Comparison of ENCODE assay signal across 15 cellular contexts in genomic region chr3:102174312-102174712, GRCh38.
DNase-seq lines count a peak whose midpoint lies in the region; ATAC-seq and TF ChIP-seq lines count a peak whose summit lies in the region.
"Had no signal": no experiment of that assay in that cellular context is flagged by ENCODE, and none has a peak within 500 bp of the region (broad histone marks: within the 10 kb centered on the region; RNA-seq: fewer than 3 reads in every experiment).

No MANE protein-coding gene starts in this region.

- TF ChIP-seq RAD21 in SK-N-SH (IDR thresholded peaks at IDR 0.05; ENCODE audit: low read length): no peak

- peak overlapping the region; percentile 12; the same call in 1 of the 2 replicates for H3K4me2 ChIP-seq in SK-N-SH
- H3K4me2 ChIP-seq in osteoblast (ENCODE audit: insufficient read depth, low read length): peak overlapping the region; percentile 25

- no peak overlapping the region for H3K4me3 ChIP-seq in SK-N-SH (ENCODE audit: low read depth in 2 of 2, low read length in 1 of 2)
- no peak overlapping the region for H3K4me3 ChIP-seq in osteoblast (ENCODE audit: insufficient read depth, low read length)
- H3K4me3 ChIP-seq: right lobe of liver had no signal

- H3K27me3 ChIP-seq in SK-N-SH (ENCODE audit: insufficient read depth): no peaks in the 10 kb centered on the region
- no peaks in the 10 kb centered on the region for H3K27me3 ChIP-seq in osteoblast (ENCODE audit: insufficient read depth, low read length)
- H3K27me3 ChIP-seq: right lobe of liver had no signal

- H3K79me2 ChIP-seq in SK-N-SH (ENCODE audit: insufficient read depth): no peaks in the 10 kb centered on the region
- no peaks in the 10 kb centered on the region for H3K79me2 ChIP-seq in osteoblast (ENCODE audit: insufficient read depth, low read length)

- H2AFZ ChIP-seq in SK-N-SH (ENCODE audit: low read depth) (no peak overlapping the region), osteoblast (ENCODE audit: low read length) (no peak overlapping the region)

- H3K36me3 ChIP-seq in SK-N-SH (replicated peaks in 1 of 2; ENCODE audit: control insufficient read depth in 1 of 2, insufficient read depth in 2 of 2, low read length in 1 of 2) (no peaks in the 10 kb centered on the region), osteoblast (ENCODE audit: insufficient read depth, low read length) (no peaks in the 10 kb centered on the region)
- H3K36me3 ChIP-seq: right lobe of liver had no signal

- no peak for ATAC-seq in stimulated activated naive CD8-positive, alpha-beta T cell treated with anti-CD3 and anti-CD28 coated beads, Interleukin-15, Interleukin-2, amounts not matched to agents 100 U/mL and 50 U/mL, for 24 hours
- no peak for ATAC-seq in GM18505 (IDR thresholded peaks at IDR 0.05; ENCODE audit: unreplicated experiment)

- TF ChIP-seq POLR2A in GM18505 (IDR thresholded peaks at IDR 0.05; ENCODE audit: borderline replicate concordance, extremely low read depth, insufficient read depth, insufficient read length): no peak

- peak overlapping the region; percentile 75 to 77; a peak in 3 of 4 replicates for H3K27ac ChIP-seq in SK-N-SH (ENCODE audit: low read depth in 2 of 2, low read length in 1 of 2)
- peak overlapping the region; percentile 72 for H3K27ac ChIP-seq in epithelial cell of prostate
- peak overlapping the region; percentile 90 for H3K27ac ChIP-seq in osteoblast (ENCODE audit: low read depth, low read length)
- H3K27ac ChIP-seq: right lobe of liver had no signal

- WGBS in SK-N-SH (ENCODE audit: low lambda C conversion rate): 13% methylated on average over 3 of the region's 3 CpGs

- CTCF ChIA-PET in SK-N-SH (lab: Yijun Ruan, JAX): interaction anchor here (0.7 to 1.3 kb wide), 2 partner anchors 9 to 12 kb away, joined by 3 read pairs; no protein-coding TSS in a partner anchor

- no peaks in the 10 kb centered on the region for H3K9me2 ChIP-seq in SK-N-SH

- no peaks in the 10 kb centered on the region for H3K9me3 ChIP-seq in SK-N-SH
- no peaks in the 10 kb centered on the region for H3K9me3 ChIP-seq in osteoblast (ENCODE audit: low read depth, low read length)
- H3K9me3 ChIP-seq: right lobe of liver had no signal

- POLR2A ChIA-PET in SK-N-SH (lab: Yijun Ruan, JAX): interaction anchor here (0.6 kb wide), 1 partner anchor 325 kb away, joined by 3 read pairs; the partner anchor contains the start of gene NFKBIZ

- peak overlapping the region; percentile 8 for H3K9ac ChIP-seq in SK-N-SH

- H4K20me1 ChIP-seq in SK-N-SH (ENCODE audit: insufficient read depth) (no peaks in the 10 kb centered on the region), osteoblast (ENCODE audit: insufficient read depth, low read length) (no peaks in the 10 kb centered on the region)

- peak; percentile 43 to 71; a peak in 3 of 4 replicates for TF ChIP-seq EP300 in SK-N-SH (IDR thresholded peaks at IDR 0.05; ENCODE audit: borderline replicate concordance in 1 of 2, low read depth in 1 of 2, low read length in 1 of 2)

- H3K4me1 ChIP-seq in SK-N-SH (ENCODE audit: control insufficient read depth in 1 of 2, insufficient read depth in 2 of 2, low read depth in 1 of 2, low read length in 1 of 2) (peaks cover 14 to 20% of the 10 kb centered on the region in 2 experiments; a peak in 3 of 4 replicates), osteoblast (ENCODE audit: insufficient read depth, low read length) (peaks cover 29% of the 10 kb centered on the region)

- TF ChIP-seq CTCF in SK-N-SH (IDR thresholded peaks at IDR 0.05): no peak
- TF ChIP-seq CTCF in osteoblast (IDR thresholded peaks at IDR 0.05; ENCODE audit: extremely low read depth, low read depth, low read length): no peak

- DNase-seq in Daoy (ENCODE audit: low read depth) (peak; percentile 55), SK-N-SH (no peak), epithelial cell of prostate (ENCODE audit: low read depth, low spot score) (no peak), osteoblast (ENCODE audit: insufficient read length, low spot score, missing footprints) (no peak), NAMALWA (ENCODE audit: low spot score) (no peak)
- DNase-seq in stimulated activated naive CD8-positive, alpha-beta T cell treated with anti-CD3 and anti-CD28 coated beads, Interleukin-15, Interleukin-2, amounts not matched to agents 100 U/mL and 50 U/mL, for 24 hours: no peak
- DNase-seq in activated effector memory CD4-positive, alpha-beta T cell treated with Interleukin-2 at 50 U/mL for 16 hours: no peak
- DNase-seq: GF-D8, glutamatergic neuron, H9, NCI-H2171 treated with DMSO at 0.1 percent for 48 hours, nephron progenitor cell, right lobe of liver, T-helper 1 cell had no signal

- H3F3A ChIP-seq in SK-N-SH (replicated peaks; ENCODE audit: insufficient read depth): peaks cover 13% of the 10 kb centered on the region

TF ChIP-seq in SK-N-SH, 30 proteins besides CTCF, POLR2A, EP300 and RAD21:
- TF ChIP-seq TCF12 (IDR thresholded peaks at IDR 0.05) (peak; percentile 86), FOXM1 (IDR thresholded peaks at IDR 0.05; ENCODE audit: low read depth) (no peak; the same call in 1 of the 2 replicates), POLR2AphosphoS5 (IDR thresholded peaks at IDR 0.05; ENCODE audit: low read depth, low read length) (peak; percentile 61; the same call in 1 of the 2 replicates), YY1 (IDR thresholded peaks at IDR 0.05; ENCODE audit: low read depth) (no peak), MEF2A (IDR thresholded peaks at IDR 0.05; ENCODE audit: borderline replicate concordance, low read depth) (peak; percentile 75; the same call in 1 of the 2 replicates), RXRA (IDR thresholded peaks at IDR 0.05; ENCODE audit: borderline replicate concordance, low read depth) (0 out of 2 replicates have a peak, but pooled peaks have one; percentile 29), PBX3 (IDR thresholded peaks at IDR 0.05) (peak; percentile 67), JUND (IDR thresholded peaks at IDR 0.05) (peak; percentile 54)
